In genomic region chr17:82228842-82229685, GRCh38 we compare ENCODE assay signal across 1 cellular context.
A peak's percentile ranks its signal among the peaks of the same experiment; 100 is the strongest.
TF ChIP-seq lines count a peak whose summit lies in the region.

Gene SLC16A3, plus strand, starts transcription at chr17:82229042. Its CDS starts 6,967 bp downstream, at chr17:82236009.

TF ChIP-seq in HepG2, 621 proteins besides CTCF, POLR2A, EP300 and RAD21 (continued from another document and continues in another):
- TF ChIP-seq ZNF607 (CRISPR knock-in tag; IDR thresholded peaks at IDR 0.05; ENCODE audit: borderline replicate concordance) (peak; percentile 84), MIER3 (CRISPR knock-in tag; IDR thresholded peaks at IDR 0.05; ENCODE audit: borderline replicate concordance) (no peak), ZNF564 (CRISPR knock-in tag; IDR thresholded peaks at IDR 0.05) (no peak), CBFB (CRISPR knock-in tag; IDR thresholded peaks at IDR 0.05) (no peak), BATF2 (CRISPR knock-in tag; IDR thresholded peaks at IDR 0.05) (no peak), STAT5B (CRISPR knock-in tag; IDR thresholded peaks at IDR 0.05) (no peak), TEAD2 (CRISPR knock-in tag; IDR thresholded peaks at IDR 0.05) (peak; percentile 73; the same call in 1 of the 2 replicates), RARG (CRISPR knock-in tag; IDR thresholded peaks at IDR 0.05; ENCODE audit: low read depth) (no peak), ZNF3 (CRISPR knock-in tag; IDR thresholded peaks at IDR 0.05) (no peak), ZNF629 (CRISPR knock-in tag; conservative IDR thresholded peaks at IDR 0.05) (no peak; the same call in 1 of the 2 replicates), PBX3 (CRISPR knock-in tag; IDR thresholded peaks at IDR 0.05; ENCODE audit: borderline replicate concordance) (0 out of 2 replicates have a peak, but pooled peaks have one; percentile 34), POLR2AphosphoS5 (IDR thresholded peaks at IDR 0.05; ENCODE audit: low read depth, low read length) (peak; percentile 91), NRL (CRISPR knock-in tag; IDR thresholded peaks at IDR 0.05; ENCODE audit: borderline replicate concordance) (no peak), FUBP1 (CRISPR knock-in tag; IDR thresholded peaks at IDR 0.05; ENCODE audit: borderline replicate concordance) (no peak), HNRNPL (IDR thresholded peaks at IDR 0.05; ENCODE audit: low read depth, low read length) (no peak; the same call in 1 of the 2 replicates), REST (IDR thresholded peaks at IDR 0.05; ENCODE audit: borderline replicate concordance in 1 of 2, low read depth in 1 of 2, low read length in 2 of 2) (peak in 1 of 2 experiments; percentile 47; a peak in 1 of 4 replicates), SOX5 (CRISPR knock-in tag; IDR thresholded peaks at IDR 0.05; ENCODE audit: borderline replicate concordance) (no peak), AKNA (CRISPR knock-in tag; IDR thresholded peaks at IDR 0.05; ENCODE audit: borderline replicate concordance) (no peak), GATA4 (IDR thresholded peaks at IDR 0.05; ENCODE audit: borderline replicate concordance, low read depth) (peak; percentile 84; the same call in 1 of the 2 replicates), LCORL (IDR thresholded peaks at IDR 0.05) (no peak), LCORL (CRISPR knock-in tag; IDR thresholded peaks at IDR 0.05) (0 out of 2 replicates have a peak, but pooled peaks have one; percentile 32), ZFP62 (CRISPR knock-in tag; IDR thresholded peaks at IDR 0.05) (no peak), MTERF4 (CRISPR knock-in tag; IDR thresholded peaks at IDR 0.05) (no peak), JUNB (CRISPR knock-in tag; IDR thresholded peaks at IDR 0.05; ENCODE audit: borderline replicate concordance) (0 out of 2 replicates have a peak, but pooled peaks have one; percentile 1), HDAC1 (CRISPR knock-in tag; IDR thresholded peaks at IDR 0.05) (peak; percentile 42), NFE2L1 (CRISPR knock-in tag; IDR thresholded peaks at IDR 0.05; ENCODE audit: borderline replicate concordance) (no peak), ZNF781 (CRISPR knock-in tag; IDR thresholded peaks at IDR 0.05; ENCODE audit: borderline replicate concordance, not compliant biosample characterization) (no peak), ZNF407 (CRISPR knock-in tag; IDR thresholded peaks at IDR 0.05; ENCODE audit: not compliant biosample characterization) (no peak), CEBPG (CRISPR knock-in tag; IDR thresholded peaks at IDR 0.05) (no peak), ZBTB44 (CRISPR knock-in tag; IDR thresholded peaks at IDR 0.05) (peak; percentile 17; the same call in 1 of the 2 replicates), NR3C1 (CRISPR knock-in tag; IDR thresholded peaks at IDR 0.05) (no peak), MED13 (CRISPR knock-in tag; IDR thresholded peaks at IDR 0.05) (no peak; the same call in 1 of the 2 replicates), THAP11 (CRISPR knock-in tag; IDR thresholded peaks at IDR 0.05) (no peak; the same call in 1 of the 2 replicates), ZNF788 (CRISPR knock-in tag; IDR thresholded peaks at IDR 0.05; ENCODE audit: borderline replicate concordance) (no peak), ZNF501 (CRISPR knock-in tag; IDR thresholded peaks at IDR 0.05) (no peak)
